ENCODE assay signal across 20 cellular contexts in genomic region chr11:107179829-107180228, GRCh38.
"Had no signal": no experiment of that assay in that cellular context is flagged by ENCODE, and none has a peak within 500 bp of the region (broad histone marks: within the 10 kb centered on the region; RNA-seq: fewer than 3 reads in every experiment).

No MANE protein-coding gene starts in this region.

- H3K4me2 ChIP-seq: neural progenitor cell had no signal

- H3K9ac ChIP-seq: neural progenitor cell had no signal

- H3K27ac ChIP-seq: esophagus squamous epithelium, gastroesophageal sphincter, left ventricle myocardium inferior, lower lobe of right lung, neural progenitor cell, ovary, stomach had no signal

- H2AFZ ChIP-seq: neural progenitor cell had no signal

- ATAC-seq: gastroesophageal sphincter; left cardiac atrium; lower lobe of right lung; natural killer cell treated with Interleukin-12 subunit alpha and Interleukin-12 subunit beta and Interleukin-15 and Interleukin-18, amount 100 ng/mL, for 72 hours; right cardiac atrium had no signal

- H3K9me3 ChIP-seq: esophagus squamous epithelium, gastroesophageal sphincter, left ventricle myocardium inferior, lower lobe of right lung, ovary had no signal

- H3K27me3 ChIP-seq: esophagus squamous epithelium, gastroesophageal sphincter, neural progenitor cell, ovary, stomach had no signal

- DNase-seq: dermis blood vessel endothelial cell; esophagus squamous epithelium; foreskin fibroblast; glutamatergic neuron; kidney; left cardiac atrium; left ventricle myocardium inferior; lower lobe of right lung; nucleus accumbens; ovary; right cardiac atrium; small intestine; stimulated activated CD4-positive, alpha-beta T cell treated with anti-CD3 and anti-CD28 coated beads, Interleukin-12 subunit alpha, Interleukin-12 subunit beta, amount 100 ng/mL, for 4 hours; stimulated activated naive CD4-positive, alpha-beta T cell; stomach; substantia nigra; trophoblast cell had no signal

- H3K4me1 ChIP-seq: esophagus squamous epithelium, gastroesophageal sphincter, left ventricle myocardium inferior, lower lobe of right lung, neural progenitor cell, stomach had no signal

- FAIRE-seq: kidney, small intestine had no signal

- H3K4me3 ChIP-seq: esophagus squamous epithelium, gastroesophageal sphincter, left ventricle myocardium inferior, lower lobe of right lung, neural progenitor cell, ovary, stomach had no signal

- H3K36me3 ChIP-seq: esophagus squamous epithelium, gastroesophageal sphincter, left ventricle myocardium inferior, lower lobe of right lung, neural progenitor cell, ovary, stomach had no signal
